Comparison of ENCODE assay signal across 11 cellular contexts in genomic region chr16:19980866-19981265, GRCh38.
DNase-seq lines count a peak whose midpoint lies in the region; ATAC-seq and TF ChIP-seq lines count a peak whose summit lies in the region.
"Had no signal": no experiment of that assay in that cellular context is flagged by ENCODE, and none has a peak within 500 bp of the region (broad histone marks: within the 10 kb centered on the region; RNA-seq: fewer than 3 reads in every experiment).

No MANE protein-coding gene starts in this region.

- H3K27me3 Mint-ChIP-seq in chondrocyte (ENCODE audit: low read depth), result peaks cover 3% of the 10 kb centered on the region
- H3K27me3 Mint-ChIP-seq in natural killer cell treated with Interleukin-12 subunit alpha and Interleukin-12 subunit beta and Interleukin-15 and Interleukin-18, amount 100 ng/mL, for 72 hours, result peaks cover 0 to 34% of the 10 kb centered on the region in 2 donors

- no peaks in the 10 kb centered on the region for H3K9me3 Mint-ChIP-seq in chondrocyte (ENCODE audit: low read depth)
- H3K9me3 Mint-ChIP-seq in natural killer cell treated with Interleukin-12 subunit alpha and Interleukin-12 subunit beta and Interleukin-15 and Interleukin-18, amount 100 ng/mL, for 72 hours, result no peaks in the 10 kb centered on the region

- H3K9ac ChIP-seq in MM.1S (ENCODE audit: low read length), result no peak overlapping the region

- no peaks in the 10 kb centered on the region for H3K36me3 Mint-ChIP-seq in chondrocyte (ENCODE audit: low read depth)
- no peaks in the 10 kb centered on the region for H3K36me3 Mint-ChIP-seq in natural killer cell treated with Interleukin-12 subunit alpha and Interleukin-12 subunit beta and Interleukin-15 and Interleukin-18, amount 100 ng/mL, for 72 hours

- H3K27ac Mint-ChIP-seq in chondrocyte (ENCODE audit: unreplicated experiment), result no peak overlapping the region
- no peak overlapping the region for H3K27ac Mint-ChIP-seq in natural killer cell treated with Interleukin-12 subunit alpha and Interleukin-12 subunit beta and Interleukin-15 and Interleukin-18, amount 100 ng/mL, for 72 hours

- no peak for ATAC-seq in upper lobe of left lung (ENCODE audit: low FRiP score in 2 of 2)
- no peak for ATAC-seq in natural killer cell treated with Interleukin-12 subunit alpha and Interleukin-12 subunit beta and Interleukin-15 and Interleukin-18, amount 100 ng/mL, for 72 hours

- no peak for TF ChIP-seq POLR2A in upper lobe of left lung (IDR thresholded peaks at IDR 0.05)

- H3K4me1 Mint-ChIP-seq in chondrocyte (ENCODE audit: low read depth), result no peaks in the 10 kb centered on the region
- no peaks in the 10 kb centered on the region for H3K4me1 Mint-ChIP-seq in natural killer cell treated with Interleukin-12 subunit alpha and Interleukin-12 subunit beta and Interleukin-15 and Interleukin-18, amount 100 ng/mL, for 72 hours (ENCODE audit: low read depth in 2 of 2)

- H2AFZ ChIP-seq in MM.1S (ENCODE audit: low read length), result no peak overlapping the region
- H2AFZ ChIP-seq in osteoblast (ENCODE audit: low read length), result no peak overlapping the region

- H3K79me2 ChIP-seq in MM.1S (ENCODE audit: low read length) (no peaks in the 10 kb centered on the region), osteoblast (ENCODE audit: insufficient read depth, low read length) (no peaks in the 10 kb centered on the region)

- no peaks in the 10 kb centered on the region for H4K20me1 ChIP-seq in MM.1S (ENCODE audit: insufficient read depth, low read length)
- H4K20me1 ChIP-seq in osteoblast (ENCODE audit: insufficient read depth, low read length), result no peaks in the 10 kb centered on the region

- H3K4me3 Mint-ChIP-seq in chondrocyte (ENCODE audit: unreplicated experiment), result no peak overlapping the region
- no peak overlapping the region for H3K4me3 Mint-ChIP-seq in natural killer cell treated with Interleukin-12 subunit alpha and Interleukin-12 subunit beta and Interleukin-15 and Interleukin-18, amount 100 ng/mL, for 72 hours

- H3K9me2 ChIP-seq in MM.1S (replicated peaks; ENCODE audit: insufficient read depth, low read length), result no peaks in the 10 kb centered on the region

- H3K4me3 ChIP-seq in MM.1S (ENCODE audit: low read length) (no peak overlapping the region), osteoblast (ENCODE audit: insufficient read depth, low read length) (no peak overlapping the region), upper lobe of left lung (no peak overlapping the region)

- H3K4me2 ChIP-seq in MM.1S (ENCODE audit: low read depth, low read length) (no peak overlapping the region), osteoblast (ENCODE audit: insufficient read depth, low read length) (no peak overlapping the region)

- TF ChIP-seq CTCF in MM.1S (IDR thresholded peaks at IDR 0.05; ENCODE audit: low read length) (peak; percentile 32), chondrocyte (IDR thresholded peaks at IDR 0.05) (peak; percentile 51), osteoblast (IDR thresholded peaks at IDR 0.05; ENCODE audit: extremely low read depth, low read depth, low read length) (peak; percentile 38), upper lobe of left lung (IDR thresholded peaks at IDR 0.05) (no peak)

- peak; percentile 52 for DNase-seq in DMS 273 (lab: John Stamatoyannopoulos, UW; ENCODE audit: unreplicated experiment)
- DNase-seq in DMS 273 treated with DMSO at 0.1 percent for 48 hours (lab: John Stamatoyannopoulos, UW), result no peak
- DNase-seq in MM.1S, result no peak
- no peak for DNase-seq in chondrocyte (ENCODE audit: low spot score)
- DNase-seq in osteoblast (ENCODE audit: insufficient read length, low spot score, missing footprints), result no peak
- no peak for DNase-seq in upper lobe of left lung
- no peak for DNase-seq in natural killer cell treated with Interleukin-12 subunit alpha and Interleukin-12 subunit beta and Interleukin-15 and Interleukin-18, amount 100 ng/mL, for 72 hours (ENCODE audit: low spot score)
- DNase-seq in amygdala (lab: John Stamatoyannopoulos, UW), result no peak
- DNase-seq: 8988T; effector memory CD4-positive, alpha-beta T cell; mesenchymal stem cell had no signal

- H3K4me1 ChIP-seq in MM.1S (ENCODE audit: low read length), result no peaks in the 10 kb centered on the region
- H3K4me1 ChIP-seq in osteoblast (ENCODE audit: insufficient read depth, low read length), result no peaks in the 10 kb centered on the region
- no peaks in the 10 kb centered on the region for H3K4me1 ChIP-seq in upper lobe of left lung

- no peaks in the 10 kb centered on the region for H3K9me3 ChIP-seq in MM.1S (replicated peaks; ENCODE audit: insufficient read depth, low read length)
- no peaks in the 10 kb centered on the region for H3K9me3 ChIP-seq in osteoblast (ENCODE audit: low read depth, low read length)
- no peaks in the 10 kb centered on the region for H3K9me3 ChIP-seq in upper lobe of left lung

- H3K27me3 ChIP-seq in MM.1S (replicated peaks; ENCODE audit: insufficient read depth, low read length) (no peaks in the 10 kb centered on the region), osteoblast (ENCODE audit: insufficient read depth, low read length) (no peaks in the 10 kb centered on the region), upper lobe of left lung (no peaks in the 10 kb centered on the region)

- 9 to 11% methylated on average over 3 of the region's 3 CpGs for WGBS in upper lobe of left lung, 2 donors

- H3K36me3 ChIP-seq in MM.1S (replicated peaks; ENCODE audit: insufficient read depth, low read length) (no peaks in the 10 kb centered on the region), osteoblast (ENCODE audit: insufficient read depth, low read length) (no peaks in the 10 kb centered on the region), upper lobe of left lung (no peaks in the 10 kb centered on the region)

- no peak for TF ChIP-seq EP300 in upper lobe of left lung (IDR thresholded peaks at IDR 0.05)

- no peaks in the 10 kb centered on the region for H3F3A ChIP-seq in MM.1S (ENCODE audit: insufficient read depth, low read length)

- no peak overlapping the region for H3K27ac ChIP-seq in MM.1S (ENCODE audit: low read length)
- H3K27ac ChIP-seq in osteoblast (ENCODE audit: low read depth, low read length), result no peak overlapping the region
- H3K27ac ChIP-seq in upper lobe of left lung, result no peak overlapping the region

Comparison
In these comparisons a context has a peak if more than half of its experiments do, and no peak if none do; other contexts are left out.
1. CTCF ChIP-seq: peak in MM.1S (single experiment), chondrocyte (single experiment) and osteoblast (single experiment); none in upper lobe of left lung (0 of 6).